ENCODE assay signal across 5 cellular contexts in the genomic region with DNA sequence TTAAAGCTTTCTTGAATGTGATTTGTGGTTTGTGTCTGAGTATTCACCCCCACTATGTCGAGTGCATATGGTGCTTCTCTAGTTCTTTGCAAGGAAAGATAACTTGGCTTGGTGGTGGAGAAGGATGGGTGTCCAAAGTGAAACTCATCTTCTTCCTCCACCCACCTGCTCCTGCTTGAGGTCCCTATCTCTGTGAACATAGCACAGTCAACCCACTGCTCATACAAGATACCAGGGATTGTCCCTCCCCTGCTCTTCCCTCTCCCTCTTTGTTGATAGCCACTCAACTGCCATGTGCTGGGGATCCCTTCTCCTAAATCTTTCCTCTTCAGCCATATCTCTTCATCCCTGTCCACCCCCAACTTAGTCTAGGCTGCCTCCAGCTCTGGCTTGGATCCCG.
"Had no signal": no experiment of that assay in that cellular context is flagged by ENCODE, and none has a peak within 500 bp of the region (broad histone marks: within the 10 kb centered on the region; RNA-seq: fewer than 3 reads in every experiment).

No MANE protein-coding gene starts in this region.

- FAIRE-seq: HepG2, HTR-8/SVneo had no signal

- H3K27ac ChIP-seq: HL-60 had no signal

- DNase-seq: IMR-90, KBM-7 had no signal

- ATAC-seq: HepG2 had no signal
